Comparison of ENCODE assay signal across 12 cellular contexts in genomic region chr11:114208371-114208770, GRCh38.
DNase-seq lines count a peak whose midpoint lies in the region; ATAC-seq lines count a peak whose summit lies in the region.
"Had no signal": no experiment of that assay in that cellular context is flagged by ENCODE, and none has a peak within 500 bp of the region (broad histone marks: within the 10 kb centered on the region; RNA-seq: fewer than 3 reads in every experiment).

No MANE protein-coding gene starts in this region.

- intact Hi-C loops in head of caudate nucleus (cut with DNase I): no loop called here

- H3K27me3 Mint-ChIP-seq in activated CD8-positive, alpha-beta T cell treated with anti-CD3 and anti-CD28 coated beads, Interleukin-2, amount 10 ng/mL, durations not matched to agents 7 days and 5 days (ENCODE audit: low read depth): no peaks in the 10 kb centered on the region

- peak; percentile 7 for DNase-seq in stimulated activated CD4-positive, alpha-beta T cell treated with anti-CD3 and anti-CD28 coated beads, Interleukin-1b, Interleukin-23, amount 100 ng/mL, for 48 hours
- DNase-seq in stimulated activated CD4-positive, alpha-beta T cell treated with anti-CD3 and anti-CD28 coated beads, Interleukin-2, amount 100 ng/mL, for 48 hours: no peak
- DNase-seq in activated CD8-positive, alpha-beta T cell treated with anti-CD3 and anti-CD28 coated beads, Interleukin-2, amount 10 ng/mL, durations not matched to agents 7 days and 5 days: peak; percentile 58
- DNase-seq in kidney tubule cell (ENCODE audit: low spot score) (peak; percentile 52), NK-92 (lab: John Stamatoyannopoulos, UW; ENCODE audit: unreplicated experiment) (no peak), NCI-H510A treated with DMSO at 0.1 percent for 48 hours (lab: John Stamatoyannopoulos, UW) (no peak), head of caudate nucleus (no peak)
- DNase-seq: C1 segment of cervical spinal cord, Karpas-422, NCI-H2029 treated with DMSO at 0.1 percent for 48 hours, SW 1271 had no signal

- CTCF ChIA-PET in activated CD8-positive, alpha-beta T cell treated with anti-CD3 and anti-CD28 coated beads, Interleukin-2, amount 10 ng/mL, durations not matched to agents 7 days and 5 days (lab: Charles Lee): interaction anchor here (0.7 to 1.6 kb wide), 5 partner anchors 12 to 137 kb away, joined by 3 to 5 read pairs (median 4); no protein-coding TSS in a partner anchor

- peaks cover 9% of the 10 kb centered on the region for H3K36me3 Mint-ChIP-seq in activated CD8-positive, alpha-beta T cell treated with anti-CD3 and anti-CD28 coated beads, Interleukin-2, amount 10 ng/mL, durations not matched to agents 7 days and 5 days (ENCODE audit: low read depth)

- ATAC-seq in activated CD8-positive, alpha-beta T cell treated with anti-CD3 and anti-CD28 coated beads, Interleukin-2, amount 10 ng/mL, durations not matched to agents 7 days and 5 days: peak; percentile 93
- no peak for ATAC-seq in HG02678 (IDR thresholded peaks at IDR 0.05; ENCODE audit: unreplicated experiment)

- POLR2A ChIA-PET in activated CD8-positive, alpha-beta T cell treated with anti-CD3 and anti-CD28 coated beads, Interleukin-2, amount 10 ng/mL, durations not matched to agents 7 days and 5 days (lab: Charles Lee): interaction anchor here (0.6 to 1.1 kb wide), 2 partner anchors 26 to 134 kb away, joined by 3 to 4 read pairs; no protein-coding TSS in a partner anchor

- peak overlapping the region; percentile 70 for H3K27ac Mint-ChIP-seq in activated CD8-positive, alpha-beta T cell treated with anti-CD3 and anti-CD28 coated beads, Interleukin-2, amount 10 ng/mL, durations not matched to agents 7 days and 5 days

- H3K4me1 Mint-ChIP-seq in activated CD8-positive, alpha-beta T cell treated with anti-CD3 and anti-CD28 coated beads, Interleukin-2, amount 10 ng/mL, durations not matched to agents 7 days and 5 days (ENCODE audit: low read depth): peaks cover 65% of the 10 kb centered on the region

- H3K9me3 Mint-ChIP-seq in activated CD8-positive, alpha-beta T cell treated with anti-CD3 and anti-CD28 coated beads, Interleukin-2, amount 10 ng/mL, durations not matched to agents 7 days and 5 days (ENCODE audit: insufficient read depth): no peaks in the 10 kb centered on the region

- peak overlapping the region; percentile 3 for H3K4me3 Mint-ChIP-seq in activated CD8-positive, alpha-beta T cell treated with anti-CD3 and anti-CD28 coated beads, Interleukin-2, amount 10 ng/mL, durations not matched to agents 7 days and 5 days

Comparison
In these comparisons a context has a peak if more than half of its experiments do, and no peak if none do; other contexts are left out.
1. DNase-seq: peak in stimulated activated CD4-positive, alpha-beta T cell treated with anti-CD3 and anti-CD28 coated beads, Interleukin-1b, Interleukin-23, amount 100 ng/mL, for 48 hours (single experiment), activated CD8-positive, alpha-beta T cell treated with anti-CD3 and anti-CD28 coated beads, Interleukin-2, amount 10 ng/mL, durations not matched to agents 7 days and 5 days (single experiment) and kidney tubule cell (single experiment); none in stimulated activated CD4-positive, alpha-beta T cell treated with anti-CD3 and anti-CD28 coated beads, Interleukin-2, amount 100 ng/mL, for 48 hours (0 of 2), NK-92 (single experiment), NCI-H510A treated with DMSO at 0.1 percent for 48 hours (single experiment) and head of caudate nucleus (0 of 42).